In the genomic region with DNA sequence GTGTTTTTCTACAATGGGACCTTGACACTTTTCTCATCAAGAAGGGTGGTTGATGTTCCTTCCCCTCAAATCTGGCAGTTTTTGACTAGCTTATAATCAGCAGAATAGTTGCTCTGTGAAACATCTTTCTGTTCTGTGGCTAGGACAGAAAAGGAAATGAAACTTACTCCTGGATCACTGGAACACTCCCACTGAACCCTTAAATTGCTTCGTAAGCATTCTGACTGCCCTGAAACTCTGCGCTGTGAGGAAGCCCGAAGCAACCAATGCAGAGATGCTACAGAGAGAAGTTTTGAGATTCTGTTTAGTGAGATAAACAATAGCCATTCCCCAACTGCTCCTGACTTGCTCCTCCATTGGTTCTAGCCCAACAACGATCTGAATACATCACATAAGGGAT, we compare ENCODE assay signal across 27 cellular contexts.
A peak's percentile ranks its signal among the peaks of the same experiment; 100 is the strongest.
DNase-seq lines count a peak whose midpoint lies in the region; ATAC-seq, FAIRE-seq and TF ChIP-seq lines count a peak whose summit lies in the region.
"Had no signal": no experiment of that assay in that cellular context is flagged by ENCODE, and none has a peak within 500 bp of the region (broad histone marks: within the 10 kb centered on the region; RNA-seq: fewer than 3 reads in every experiment).

No MANE protein-coding gene starts in this region.

- no peak for TF ChIP-seq CTCF in HepG2 (CRISPR knock-in tag; IDR thresholded peaks at IDR 0.05)

- BruUV-seq in HepG2 (replicated peaks; lab: Mats Ljungman, UMichigan): no TSS peak

- peaks cover 5% of the 10 kb centered on the region for H3K36me3 Mint-ChIP-seq in dendritic cell treated with granulocyte-macrophage colony-stimulating factor and Interleukin-4, amounts not matched to agents 40 ng/mL and 50 ng/mL, for 4 days (ENCODE audit: low read depth)
- H3K36me3 Mint-ChIP-seq: CD8-positive, alpha-beta T cell; naive B cell had no signal

- no peak overlapping the region for H3K4me3 Mint-ChIP-seq in dendritic cell treated with granulocyte-macrophage colony-stimulating factor and Interleukin-4, amounts not matched to agents 40 ng/mL and 50 ng/mL, for 4 days
- H3K4me3 Mint-ChIP-seq: activated T-cell treated with anti-CD3 and anti-CD28 coated beads, Interleukin-2, amount 50 U/mL, for 24 hours; CD8-positive, alpha-beta T cell; naive B cell had no signal

- peak; percentile 64 for ATAC-seq in Right ventricle myocardium inferior
- no peak for ATAC-seq in HepG2
- ATAC-seq in sciatic nerve: peak; percentile 72
- ATAC-seq in HG02759 (IDR thresholded peaks at IDR 0.05; ENCODE audit: unreplicated experiment): no peak
- ATAC-seq: CD8-positive, alpha-beta T cell had no signal

- FAIRE-seq in HepG2 (lab: Jason Lieb, UNC): no peak
- FAIRE-seq: GM12892, keratinocyte had no signal

- WGBS in HepG2 (ENCODE audit: low lambda C conversion rate): 31% methylated on average over 4 of the region's 4 CpGs

- H3K4me2 ChIP-seq in HepG2 (ENCODE audit: low read depth, low read length): no peak overlapping the region

- peaks cover 34% of the 10 kb centered on the region for H3K4me1 Mint-ChIP-seq in dendritic cell treated with granulocyte-macrophage colony-stimulating factor and Interleukin-4, amounts not matched to agents 40 ng/mL and 50 ng/mL, for 4 days (ENCODE audit: low read depth)
- H3K4me1 Mint-ChIP-seq: naive B cell had no signal

- intact Hi-C loops in Right ventricle myocardium inferior (cut with DNase I): no loop called here
- intact Hi-C loops in cardiac septum (cut with DNase I): no loop called here
- intact Hi-C loops in dendritic cell treated with granulocyte-macrophage colony-stimulating factor and Interleukin-4, amounts not matched to agents 40 ng/mL and 50 ng/mL, for 4 days (cut with micrococcal nuclease): no loop called here
- intact Hi-C loops in HepG2 (cut with micrococcal nuclease; ENCODE audit: unreplicated experiment): no loop called here
- intact Hi-C loops in sciatic nerve (cut with DNase I): no loop called here

- no peak for TF ChIP-seq POLR2A in HepG2 (IDR thresholded peaks at IDR 0.05; ENCODE audit: insufficient read depth in 1 of 2, low read depth in 2 of 2, low read length in 2 of 2)

- H3K9ac ChIP-seq in HepG2 (ENCODE audit: insufficient read depth, low read depth, low read length): no peak overlapping the region

- H2AFZ ChIP-seq in HepG2 (ENCODE audit: low read length): no peak overlapping the region

- no peaks in the 10 kb centered on the region for H3K9me3 ChIP-seq in HepG2 (ENCODE audit: low read length)
- H3K9me3 ChIP-seq: tibial artery had no signal

- H3K27me3 Mint-ChIP-seq in dendritic cell treated with granulocyte-macrophage colony-stimulating factor and Interleukin-4, amounts not matched to agents 40 ng/mL and 50 ng/mL, for 4 days: no peaks in the 10 kb centered on the region
- H3K27me3 Mint-ChIP-seq: activated T-cell treated with anti-CD3 and anti-CD28 coated beads, Interleukin-2, amount 50 U/mL, for 24 hours; naive B cell had no signal

- no peak for TF ChIP-seq RAD21 in HepG2 (CRISPR knock-in tag; IDR thresholded peaks at IDR 0.05)

- in situ Hi-C loops in HepG2 (cut with HindIII; ENCODE audit: extremely low pct_ligation_motif_present, low pct_unique_long_range_greater_than_20kb): no loop called here

- CTCF ChIA-PET in HepG2 (lab: Yijun Ruan, JAX; ENCODE audit: low intra/inter-chr PET ratio, low total read pairs): no interaction called here

- no peaks in the 10 kb centered on the region for H3K36me3 ChIP-seq in HepG2 (replicated peaks in 1 of 2; ENCODE audit: control insufficient read depth in 1 of 2, insufficient read depth in 2 of 2, low read length in 2 of 2)
- H3K36me3 ChIP-seq: tibial artery had no signal

- peak overlapping the region; percentile 47 for H3K27ac Mint-ChIP-seq in dendritic cell treated with granulocyte-macrophage colony-stimulating factor and Interleukin-4, amounts not matched to agents 40 ng/mL and 50 ng/mL, for 4 days
- H3K27ac Mint-ChIP-seq: activated T-cell treated with anti-CD3 and anti-CD28 coated beads, Interleukin-2, amount 50 U/mL, for 24 hours; CD8-positive, alpha-beta T cell had no signal

- H4K20me1 ChIP-seq in HepG2 (ENCODE audit: insufficient read depth, low read length): no peaks in the 10 kb centered on the region

- no peaks in the 10 kb centered on the region for H3K27me3 ChIP-seq in HepG2 (ENCODE audit: control insufficient read depth in 1 of 2, insufficient read depth in 2 of 2, low read length in 2 of 2)
- H3K27me3 ChIP-seq: tibial artery had no signal

- no peak overlapping the region for H3K4me3 ChIP-seq in HepG2 (replicated peaks in 1 of 3; ENCODE audit: insufficient read depth in 1 of 3, low read depth in 2 of 3, low read length in 3 of 3)
- H3K4me3 ChIP-seq: tibial artery had no signal

- DNase-seq in Right ventricle myocardium inferior (ENCODE audit: missing footprints): no peak
- DNase-seq in cardiac septum (ENCODE audit: low spot score): no peak
- no peak for DNase-seq in HepG2 (ENCODE audit: low spot score)
- no peak for DNase-seq in sciatic nerve (ENCODE audit: low spot score)
- no peak for DNase-seq in AG08395 (ENCODE audit: low spot score)
- DNase-seq in SHP77 (lab: John Stamatoyannopoulos, UW): no peak
- DNase-seq: 8988T; activated CD4-positive, alpha-beta T cell treated with anti-CD3 and anti-CD28 coated beads for 48 hours; activated gamma-delta T cell treated with Interleukin-2 at 50 U/mL for 16 hours; activated T-cell treated with anti-CD3 and anti-CD28 coated beads, Interleukin-2, amount 50 U/mL, for 24 hours; CD8-positive, alpha-beta T cell; central memory CD4-positive, alpha-beta T cell; DMS 273 treated with DMSO at 0.1 percent for 48 hours; GOT3; naive B cell; NCI-H1105; NCI-H1930; NCI-H524 treated with DMSO at 0.1 percent for 48 hours; occipital lobe; stimulated activated CD4-positive, alpha-beta T cell treated with anti-CD3 and anti-CD28 coated beads, Interleukin-2, amount 100 ng/mL, for 24 hours; tibial artery had no signal

- peaks cover 19% of the 10 kb centered on the region for H3K9me3 Mint-ChIP-seq in dendritic cell treated with granulocyte-macrophage colony-stimulating factor and Interleukin-4, amounts not matched to agents 40 ng/mL and 50 ng/mL, for 4 days
- H3K9me3 Mint-ChIP-seq: CD8-positive, alpha-beta T cell had no signal

- no peaks in the 10 kb centered on the region for H3K79me2 ChIP-seq in HepG2 (ENCODE audit: insufficient read depth, low read length)

- TF ChIP-seq EP300 in HepG2 (IDR thresholded peaks at IDR 0.05; ENCODE audit: low read depth in 2 of 2, low read length in 2 of 2) (no peak), HepG2 (CRISPR knock-in tag; IDR thresholded peaks at IDR 0.05; ENCODE audit: borderline replicate concordance) (no peak)

- POLR2A ChIA-PET in HepG2 (lab: Yijun Ruan, JAX): no interaction called here

- no peaks in the 10 kb centered on the region for H3K4me1 ChIP-seq in HepG2 (ENCODE audit: insufficient read depth, low read length)
- H3K4me1 ChIP-seq: tibial artery had no signal

- no peak overlapping the region for H3K27ac ChIP-seq in HepG2 (ENCODE audit: extremely low read length, insufficient read depth, low read length)
- H3K27ac ChIP-seq: RWPE1, tibial artery, VCaP had no signal

TF ChIP-seq in HepG2, 621 proteins besides CTCF, POLR2A, EP300 and RAD21:
- TF ChIP-seq MAFK (conservative IDR thresholded peaks at IDR 0.05 in 1 of 2, IDR thresholded peaks at IDR 0.05 in 1 of 2; ENCODE audit: low read length in 2 of 2) (peak; percentile 31 to 54; a peak in 2 of 4 replicates), TFAP4 (IDR thresholded peaks at IDR 0.05; ENCODE audit: borderline replicate concordance, low read depth) (no peak), KDM6A (CRISPR knock-in tag; IDR thresholded peaks at IDR 0.05; ENCODE audit: low read depth) (no peak), ZNF552 (CRISPR knock-in tag; IDR thresholded peaks at IDR 0.05; ENCODE audit: borderline replicate concordance) (no peak), ZNF280B (CRISPR knock-in tag; IDR thresholded peaks at IDR 0.05; ENCODE audit: borderline replicate concordance) (no peak)
- TF ChIP-seq, protein P1, sequence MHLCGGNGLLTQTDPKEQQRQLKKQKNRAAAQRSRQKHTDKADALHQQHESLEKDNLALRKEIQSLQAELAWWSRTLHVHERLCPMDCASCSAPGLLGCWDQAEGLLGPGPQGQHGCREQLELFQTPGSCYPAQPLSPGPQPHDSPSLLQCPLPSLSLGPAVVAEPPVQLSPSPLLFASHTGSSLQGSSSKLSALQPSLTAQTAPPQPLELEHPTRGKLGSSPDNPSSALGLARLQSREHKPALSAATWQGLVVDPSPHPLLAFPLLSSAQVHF (CRISPR knock-in tag; IDR thresholded peaks at IDR 0.05): no peak
TF ChIP-seq in HepG2: peak in this region for 1.

Comparison
In these comparisons a context has a peak if more than half of its experiments do, and no peak if none do; other contexts are left out.
1. ATAC-seq: peak in Right ventricle myocardium inferior (single experiment) and sciatic nerve (single experiment); none in HepG2 (single experiment) and HG02759 (single experiment).